1 cellular context compared by ENCODE assay signal in genomic region chr3:132071043-132071442, GRCh38.
TF ChIP-seq lines count a peak whose summit lies in the region.

No MANE protein-coding gene starts in this region.

TF ChIP-seq in WTC11, 78 proteins besides CTCF, POLR2A, EP300 and RAD21 (continued from another document):
- TF ChIP-seq MAX (CRISPR knock-in tag; IDR thresholded peaks at IDR 0.05) (no peak), ATF3 (CRISPR knock-in tag; conservative IDR thresholded peaks at IDR 0.05) (no peak), ZBTB43 (CRISPR knock-in tag; IDR thresholded peaks at IDR 0.05) (no peak), ZNF281 (CRISPR knock-in tag; IDR thresholded peaks at IDR 0.05) (no peak), PRRX2 (CRISPR knock-in tag; IDR thresholded peaks at IDR 0.05) (no peak), ZNF138 (CRISPR knock-in tag; conservative IDR thresholded peaks at IDR 0.05) (no peak), CREM (CRISPR knock-in tag; IDR thresholded peaks at IDR 0.05) (no peak)
TF ChIP-seq in WTC11: peak in this region for 0.
